9 cellular contexts compared by ENCODE assay signal in the genomic region with DNA sequence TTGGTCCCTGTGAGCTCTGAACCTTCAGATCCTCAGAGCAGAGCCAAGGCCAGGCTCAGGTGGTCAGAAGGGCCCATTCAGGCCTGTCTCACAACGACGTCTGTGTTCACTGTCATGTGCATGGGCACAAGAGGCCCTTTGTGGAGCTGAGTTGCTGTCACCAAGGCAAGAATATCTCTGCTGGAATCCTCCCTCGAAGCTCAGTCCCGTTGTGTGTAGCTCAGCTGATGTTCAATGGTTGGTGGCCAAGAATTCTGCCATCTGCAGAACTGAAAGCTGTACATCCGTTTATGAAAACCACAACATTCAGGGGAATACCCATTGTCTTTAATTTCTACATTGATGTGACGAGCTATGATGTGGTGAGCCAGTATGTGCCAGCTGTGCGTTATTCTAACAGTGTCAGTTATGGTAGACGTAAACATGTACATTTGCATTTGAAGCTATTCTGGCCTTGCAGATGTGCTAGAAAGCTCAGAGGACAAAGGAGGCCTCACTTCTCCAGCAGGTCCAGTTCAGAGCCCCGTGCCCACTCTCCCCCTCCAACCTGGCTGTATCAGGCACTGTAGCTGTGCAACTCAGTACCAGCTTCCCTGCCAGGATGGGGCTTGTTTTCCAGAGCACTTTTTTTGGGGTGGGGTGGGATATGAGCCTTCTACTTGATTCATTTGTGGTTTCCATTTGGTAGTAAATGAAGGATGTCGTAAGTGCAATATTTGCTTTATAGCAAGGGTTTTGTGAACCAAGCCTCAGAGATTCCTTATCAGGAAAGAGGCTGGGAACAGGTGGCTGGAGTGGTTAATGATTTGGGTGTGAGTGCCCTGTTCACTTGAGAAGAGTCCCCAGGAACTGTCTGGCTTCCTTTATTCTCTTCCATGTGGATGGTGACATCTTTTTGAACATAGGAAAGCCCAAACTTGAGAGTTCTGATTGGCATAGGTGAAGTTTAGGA. TPM values are rescaled to one million over a fixed set of nuclear protein-coding genes. Genes with fewer than 3 reads are reported as not detected.
DNase-seq lines count a peak whose midpoint lies in the region; ATAC-seq lines count a peak whose summit lies in the region.
"Had no signal": no experiment of that assay in that cellular context is flagged by ENCODE, and none has a peak within 500 bp of the region (broad histone marks: within the 10 kb centered on the region; RNA-seq: fewer than 3 reads in every experiment).

No MANE protein-coding gene starts in this region.

- ATAC-seq in GM18498 (IDR thresholded peaks at IDR 0.05; ENCODE audit: unreplicated experiment) (peak; percentile 91), GM21576 (IDR thresholded peaks at IDR 0.05; ENCODE audit: unreplicated experiment) (peak; percentile 83)

- DNase-seq in Karpas-422 (peak; percentile 60), SHP77 (lab: John Stamatoyannopoulos, UW) (no peak), H4 (ENCODE audit: low spot score) (no peak), T1000 (lab: John Stamatoyannopoulos, UW) (no peak)
- peak; percentile 29 for DNase-seq in activated naive CD8-positive, alpha-beta T cell treated with anti-CD3 and anti-CD28 coated beads for 36 hours
- DNase-seq in stimulated activated CD4-positive, alpha-beta T cell treated with anti-CD3 and anti-CD28 coated beads, Interleukin-1b, Interleukin-23, amount 100 ng/mL, for 48 hours, result peak; percentile 30

- H3K9ac ChIP-seq in Karpas-422 (ENCODE audit: low read length), result no peak overlapping the region

- no peaks in the 10 kb centered on the region for H3K79me2 ChIP-seq in Karpas-422 (ENCODE audit: low read length)

- H3K9me2 ChIP-seq in Karpas-422 (replicated peaks; ENCODE audit: insufficient read depth, low read length), result no peaks in the 10 kb centered on the region

- H3K27ac ChIP-seq in Karpas-422 (ENCODE audit: low read length), result no peak overlapping the region

- no peaks in the 10 kb centered on the region for H3K9me3 Mint-ChIP-seq in activated naive CD8-positive, alpha-beta T cell treated with anti-CD3 and anti-CD28 coated beads for 36 hours

- H3K4me3 Mint-ChIP-seq in activated naive CD8-positive, alpha-beta T cell treated with anti-CD3 and anti-CD28 coated beads for 36 hours, result no peak overlapping the region

- H3K27ac Mint-ChIP-seq in activated naive CD8-positive, alpha-beta T cell treated with anti-CD3 and anti-CD28 coated beads for 36 hours, result peak overlapping the region; percentile 45

- peaks cover 45% of the 10 kb centered on the region for H4K20me1 ChIP-seq in Karpas-422 (ENCODE audit: insufficient read depth, low read depth, low read length)

- no peaks in the 10 kb centered on the region for H3K36me3 ChIP-seq in Karpas-422 (ENCODE audit: insufficient read depth, low read length)

- no peak overlapping the region for H3K4me3 ChIP-seq in Karpas-422 (ENCODE audit: low read length)
- H3K4me3 ChIP-seq: K562 had no signal

- H3K4me1 ChIP-seq in Karpas-422 (ENCODE audit: low read length), result peaks cover 40% of the 10 kb centered on the region

- no peaks in the 10 kb centered on the region for H3K27me3 ChIP-seq in Karpas-422 (ENCODE audit: low read length)

- peaks cover 2% of the 10 kb centered on the region for H3K36me3 Mint-ChIP-seq in activated naive CD8-positive, alpha-beta T cell treated with anti-CD3 and anti-CD28 coated beads for 36 hours

- H3K9me3 ChIP-seq in Karpas-422 (ENCODE audit: low read length), result no peaks in the 10 kb centered on the region

- peaks cover 24% of the 10 kb centered on the region for H3K4me1 Mint-ChIP-seq in activated naive CD8-positive, alpha-beta T cell treated with anti-CD3 and anti-CD28 coated beads for 36 hours

- H2AFZ ChIP-seq in Karpas-422 (ENCODE audit: low read length), result no peak overlapping the region

- peaks cover 77% of the 10 kb centered on the region for H3K27me3 Mint-ChIP-seq in activated naive CD8-positive, alpha-beta T cell treated with anti-CD3 and anti-CD28 coated beads for 36 hours

- peak overlapping the region; percentile 28 for H3K4me2 ChIP-seq in Karpas-422 (ENCODE audit: low read depth, low read length, poor library complexity, severe bottlenecking)

RNA-seq across cellular contexts. Expression of gene B9D1, which starts 56.1 kb away (rescaled TPM):
- total RNA-seq in Karpas-422 (2014; rRNA removed; shearing (Covaris generic); ENCODE audit: low replicate concordance), result 22.1 and 29.1 TPM in 2 replicates
- 1 to 10 TPM; 4.7 to 7.3 TPM for total RNA-seq in activated naive CD8-positive, alpha-beta T cell treated with anti-CD3 and anti-CD28 coated beads for 36 hours
- total RNA-seq in H4 (2014; rRNA removed; shearing (Covaris generic)), result 46.3 and 73.2 TPM in 2 replicates

Comparison
In these comparisons a context has a peak if more than half of its experiments do, and no peak if none do; other contexts are left out.
1. DNase-seq: peak in Karpas-422 (single experiment), activated naive CD8-positive, alpha-beta T cell treated with anti-CD3 and anti-CD28 coated beads for 36 hours (single experiment) and stimulated activated CD4-positive, alpha-beta T cell treated with anti-CD3 and anti-CD28 coated beads, Interleukin-1b, Interleukin-23, amount 100 ng/mL, for 48 hours (single experiment); none in SHP77 (0 of 2), H4 (single experiment) and T1000 (single experiment).